In the genomic region with DNA sequence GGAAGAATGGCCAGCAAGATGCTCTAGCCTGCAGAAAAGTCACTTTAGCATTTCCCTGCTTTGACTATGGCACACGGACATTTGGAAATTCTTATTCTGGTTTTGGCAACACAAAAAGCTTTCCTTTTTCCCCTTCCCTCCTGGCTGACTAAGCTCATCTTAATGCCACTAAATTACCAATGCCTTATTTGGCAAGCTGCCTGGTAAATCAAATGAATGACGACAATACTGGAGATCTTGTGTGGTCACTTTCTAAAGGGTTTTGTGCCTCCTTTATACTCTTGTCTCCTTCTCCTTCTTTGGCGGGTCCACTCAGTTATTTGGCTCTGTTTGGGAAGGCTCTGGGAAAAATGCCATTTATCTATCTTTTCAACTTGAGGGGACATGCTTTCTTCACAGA, we compare ENCODE assay signal across 12 cellular contexts. TPM values are rescaled to one million over a fixed set of nuclear protein-coding genes. Genes with fewer than 3 reads are reported as not detected.
DNase-seq lines count a peak whose midpoint lies in the region; ATAC-seq lines count a peak whose summit lies in the region.
"Had no signal": no experiment of that assay in that cellular context is flagged by ENCODE, and none has a peak within 500 bp of the region (broad histone marks: within the 10 kb centered on the region; RNA-seq: fewer than 3 reads in every experiment).

No MANE protein-coding gene starts in this region.

- no peaks in the 10 kb centered on the region for H3K9me3 Mint-ChIP-seq in activated T-helper 2 cell treated with anti-CD3 and anti-CD28 coated beads, Interferon-gamma antibody, Interleukin-2, Interleukin-4, amounts not matched to agents 10 μg/mL and 5 μg/mL and 100 μg/mL, durations not matched to agents 14 hours and 24 hours and 36 hours
- H3K9me3 Mint-ChIP-seq: T-helper 1 cell treated with Interleukin-12 subunit alpha and Interleukin-12 subunit beta and Interleukin-4 antibody, amounts not matched to agents 30 μg/mL and 1 μg/mL, for 36 hours had no signal

- no peak for ATAC-seq in GM18519 (IDR thresholded peaks at IDR 0.05; ENCODE audit: low FRiP score, unreplicated experiment)
- no peak for ATAC-seq in activated CD4-positive, CD25-positive, alpha-beta regulatory T cell treated with anti-CD3 and anti-CD28 coated beads, Interleukin-2, amount 50 U/mL, for 24 hours
- ATAC-seq in GM21390 (IDR thresholded peaks at IDR 0.05; ENCODE audit: unreplicated experiment) = no peak
- ATAC-seq: naive thymus-derived CD4-positive, alpha-beta T cell had no signal

- H3K27ac Mint-ChIP-seq in activated T-helper 2 cell treated with anti-CD3 and anti-CD28 coated beads, Interferon-gamma antibody, Interleukin-2, Interleukin-4, amounts not matched to agents 10 μg/mL and 5 μg/mL and 100 μg/mL, durations not matched to agents 14 hours and 24 hours and 36 hours = no peak overlapping the region
- H3K27ac Mint-ChIP-seq: naive thymus-derived CD4-positive, alpha-beta T cell; T-helper 1 cell treated with Interleukin-12 subunit alpha and Interleukin-12 subunit beta and Interleukin-4 antibody, amounts not matched to agents 30 μg/mL and 1 μg/mL, for 36 hours had no signal

- no peaks in the 10 kb centered on the region for H3K4me1 Mint-ChIP-seq in activated T-helper 2 cell treated with anti-CD3 and anti-CD28 coated beads, Interferon-gamma antibody, Interleukin-2, Interleukin-4, amounts not matched to agents 10 μg/mL and 5 μg/mL and 100 μg/mL, durations not matched to agents 14 hours and 24 hours and 36 hours (ENCODE audit: low read depth)
- H3K4me1 Mint-ChIP-seq: naive thymus-derived CD4-positive, alpha-beta T cell had no signal

- H3K27me3 Mint-ChIP-seq in activated T-helper 2 cell treated with anti-CD3 and anti-CD28 coated beads, Interferon-gamma antibody, Interleukin-2, Interleukin-4, amounts not matched to agents 10 μg/mL and 5 μg/mL and 100 μg/mL, durations not matched to agents 14 hours and 24 hours and 36 hours (ENCODE audit: low read depth) = no peaks in the 10 kb centered on the region
- H3K27me3 Mint-ChIP-seq: naive thymus-derived CD4-positive, alpha-beta T cell had no signal

- no peak overlapping the region for H3K4me3 Mint-ChIP-seq in activated T-helper 2 cell treated with anti-CD3 and anti-CD28 coated beads, Interferon-gamma antibody, Interleukin-2, Interleukin-4, amounts not matched to agents 10 μg/mL and 5 μg/mL and 100 μg/mL, durations not matched to agents 14 hours and 24 hours and 36 hours (ENCODE audit: low read depth)
- H3K4me3 Mint-ChIP-seq: naive thymus-derived CD4-positive, alpha-beta T cell; T-helper 1 cell treated with Interleukin-12 subunit alpha and Interleukin-12 subunit beta and Interleukin-4 antibody, amounts not matched to agents 30 μg/mL and 1 μg/mL, for 36 hours had no signal

- no peaks in the 10 kb centered on the region for H3K36me3 Mint-ChIP-seq in activated T-helper 2 cell treated with anti-CD3 and anti-CD28 coated beads, Interferon-gamma antibody, Interleukin-2, Interleukin-4, amounts not matched to agents 10 μg/mL and 5 μg/mL and 100 μg/mL, durations not matched to agents 14 hours and 24 hours and 36 hours (ENCODE audit: low read depth)
- H3K36me3 Mint-ChIP-seq: naive thymus-derived CD4-positive, alpha-beta T cell had no signal

- intact Hi-C loops in activated T-helper 2 cell treated with anti-CD3 and anti-CD28 coated beads, Interferon-gamma antibody, Interleukin-2, Interleukin-4, amounts not matched to agents 10 μg/mL and 5 μg/mL and 100 μg/mL, durations not matched to agents 14 hours and 24 hours and 36 hours (cut with micrococcal nuclease) = no loop called here

- DNase-seq in DMS153 treated with DMSO at 0.1 percent for 48 hours (lab: John Stamatoyannopoulos, UW; ENCODE audit: unreplicated experiment) (peak; percentile 21), LoVo (ENCODE audit: low spot score) (peak; percentile 50), astrocyte of the hippocampus (ENCODE audit: low read depth, low spot score) (peak; percentile 92), medulla oblongata (ENCODE audit: extremely low spot score) (peak; percentile 90)
- no peak for DNase-seq in activated T-helper 2 cell treated with anti-CD3 and anti-CD28 coated beads, Interferon-gamma antibody, Interleukin-2, Interleukin-4, amounts not matched to agents 10 μg/mL and 5 μg/mL and 100 μg/mL, durations not matched to agents 14 hours and 24 hours and 36 hours (ENCODE audit: low spot score)
- DNase-seq: activated CD8-positive, alpha-beta memory T cell treated with anti-CD3 and anti-CD28 coated beads, Interleukin-2, amount 50 U/mL, for 48 hours; naive thymus-derived CD4-positive, alpha-beta T cell; stimulated activated CD4-positive, alpha-beta T cell treated with anti-CD3 and anti-CD28 coated beads, Interleukin-12 subunit alpha, Interleukin-12 subunit beta, amount 100 ng/mL, for 4 hours had no signal

RNA-seq across cellular contexts. Expression of gene SH3GL2, which starts 34.9 kb away (rescaled TPM):
- not detected in 2 replicates for total RNA-seq in activated T-helper 2 cell treated with anti-CD3 and anti-CD28 coated beads, Interferon-gamma antibody, Interleukin-2, Interleukin-4, amounts not matched to agents 10 μg/mL and 5 μg/mL and 100 μg/mL, durations not matched to agents 14 hours and 24 hours and 36 hours
- total RNA-seq: naive thymus-derived CD4-positive, alpha-beta T cell had no signal
